ENCODE assay signal across 23 cellular contexts in genomic region chr18:30613467-30613801, GRCh38.
"Had no signal": no experiment of that assay in that cellular context is flagged by ENCODE, and none has a peak within 500 bp of the region (broad histone marks: within the 10 kb centered on the region; RNA-seq: fewer than 3 reads in every experiment).

No MANE protein-coding gene starts in this region.

- H3K27me3 ChIP-seq: ovary, sigmoid colon, stomach, thyroid gland had no signal

- H3K36me3 ChIP-seq: ovary, sigmoid colon, stomach, thyroid gland had no signal

- H3K36me3 Mint-ChIP-seq: memory B cell; mesothelial cell of epicardium; stimulated activated effector memory CD8-positive, alpha-beta T cell treated with anti-CD3 and anti-CD28 coated beads, Interleukin-12 subunit alpha, Interleukin-12 subunit beta, amount 100 ng/mL, for 72 hours had no signal

- H3K27me3 Mint-ChIP-seq: effector memory CD8-positive, alpha-beta T cell; memory B cell; naive thymus-derived CD4-positive, alpha-beta T cell had no signal

- H3K27ac Mint-ChIP-seq: effector memory CD8-positive, alpha-beta T cell; memory B cell; mesothelial cell of epicardium; naive thymus-derived CD4-positive, alpha-beta T cell; nephron; stimulated activated effector memory CD8-positive, alpha-beta T cell treated with anti-CD3 and anti-CD28 coated beads, Interleukin-12 subunit alpha, Interleukin-12 subunit beta, amount 100 ng/mL, for 72 hours had no signal

- DNase-seq: cortex of kidney; effector memory CD8-positive, alpha-beta T cell; head of caudate nucleus; kidney; naive thymus-derived CD4-positive, alpha-beta T cell; occipital lobe; ovary; posterior cingulate gyrus; psoas muscle; right cardiac atrium; sigmoid colon; stimulated activated CD4-positive, alpha-beta T cell treated with anti-CD3 and anti-CD28 coated beads, Interleukin-2, amount 100 ng/mL, for 24 hours; stimulated activated CD4-positive, alpha-beta T cell treated with anti-CD3 and anti-CD28 coated beads, Interleukin-4, amount 100 ng/mL, for 24 hours; stimulated activated naive CD4-positive, alpha-beta T cell treated with Interleukin-2 at 50 U/mL for 16 hours; stomach; thyroid gland; trophoblast cell had no signal

- ATAC-seq: effector memory CD8-positive, alpha-beta T cell; left lobe of liver; naive thymus-derived CD4-positive, alpha-beta T cell; psoas muscle; right cardiac atrium; stimulated activated effector memory CD8-positive, alpha-beta T cell treated with anti-CD3 and anti-CD28 coated beads, Interleukin-12 subunit alpha, Interleukin-12 subunit beta, amount 100 ng/mL, for 72 hours had no signal

- H3K4me1 ChIP-seq: psoas muscle, sigmoid colon, stomach, thyroid gland had no signal

- H3K4me1 Mint-ChIP-seq: memory B cell; mesothelial cell of epicardium; naive thymus-derived CD4-positive, alpha-beta T cell; nephron; stimulated activated effector memory CD8-positive, alpha-beta T cell treated with anti-CD3 and anti-CD28 coated beads, Interleukin-12 subunit alpha, Interleukin-12 subunit beta, amount 100 ng/mL, for 72 hours had no signal

- H3K4me3 ChIP-seq: lung, ovary, psoas muscle, sigmoid colon, stomach, thyroid gland had no signal

- H3K4me3 Mint-ChIP-seq: effector memory CD8-positive, alpha-beta T cell; memory B cell; mesothelial cell of epicardium; naive thymus-derived CD4-positive, alpha-beta T cell; nephron; stimulated activated effector memory CD8-positive, alpha-beta T cell treated with anti-CD3 and anti-CD28 coated beads, Interleukin-12 subunit alpha, Interleukin-12 subunit beta, amount 100 ng/mL, for 72 hours had no signal

- H3K27ac ChIP-seq: ovary, psoas muscle, sigmoid colon, stomach, thyroid gland had no signal

- H3K9me3 Mint-ChIP-seq: mesothelial cell of epicardium, nephron had no signal

- H3K9me3 ChIP-seq: ovary, psoas muscle, sigmoid colon, thyroid gland had no signal
